In the genomic region with DNA sequence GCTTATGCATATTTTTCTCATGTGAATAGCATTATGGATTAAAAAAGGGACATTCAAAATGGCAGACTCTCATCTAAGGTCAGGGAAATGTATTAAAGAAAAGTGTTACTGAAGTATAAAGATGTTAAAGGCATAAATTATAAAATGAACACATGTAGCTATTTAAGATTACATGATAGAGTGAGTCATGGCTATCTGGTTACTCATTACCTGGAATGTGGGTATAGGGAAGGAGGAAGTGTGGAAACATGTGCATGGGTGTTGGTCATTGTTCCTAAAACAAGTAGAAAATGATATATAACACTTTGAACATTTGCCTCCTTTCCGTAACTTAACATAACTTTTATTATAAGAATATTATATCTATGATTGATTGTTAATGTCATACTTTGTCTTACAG, we compare ENCODE assay signal across 15 cellular contexts.
DNase-seq lines count a peak whose midpoint lies in the region; ATAC-seq, FAIRE-seq and TF ChIP-seq lines count a peak whose summit lies in the region.
"Had no signal": no experiment of that assay in that cellular context is flagged by ENCODE, and none has a peak within 500 bp of the region (broad histone marks: within the 10 kb centered on the region; RNA-seq: fewer than 3 reads in every experiment).

No MANE protein-coding gene starts in this region.

- POLR2A ChIA-PET in T-cell (lab: Charles Lee), result no interaction called here

- H3K36me3 ChIP-seq in astrocyte (ENCODE audit: insufficient read depth, low read length) (no peaks in the 10 kb centered on the region), Karpas-422 (ENCODE audit: insufficient read depth, low read length) (no peaks in the 10 kb centered on the region)
- H3K36me3 ChIP-seq: uterus had no signal

- H3K9ac ChIP-seq in astrocyte (ENCODE audit: low read length) (no peak overlapping the region), Karpas-422 (ENCODE audit: low read length) (no peak overlapping the region)
- H3K9ac ChIP-seq: parathyroid adenoma had no signal

- ATAC-seq in T-cell (replicated peaks in 1 of 4), result no peak

- H3K27me3 ChIP-seq in astrocyte (ENCODE audit: insufficient read depth, low read length) (no peaks in the 10 kb centered on the region), Karpas-422 (ENCODE audit: low read length) (no peaks in the 10 kb centered on the region)
- H3K27me3 ChIP-seq: uterus had no signal

- no peaks in the 10 kb centered on the region for H3K9me2 ChIP-seq in Karpas-422 (replicated peaks; ENCODE audit: insufficient read depth, low read length)

- H3K9me3 Mint-ChIP-seq in astrocyte (ENCODE audit: unreplicated experiment), result no peaks in the 10 kb centered on the region
- no peaks in the 10 kb centered on the region for H3K9me3 Mint-ChIP-seq in T-cell
- H3K9me3 Mint-ChIP-seq: activated T-helper 1 cell treated with anti-CD3 and anti-CD28 coated beads, Interleukin-12 subunit alpha, Interleukin-12 subunit beta, Interleukin-2, Interleukin-4 antibody, amounts not matched to agents 30 ng/mL and 10 ng/mL and 1 ng/mL, durations not matched to agents 14 hours and 24 hours and 36 hours; dendritic cell treated with granulocyte-macrophage colony-stimulating factor and Interleukin-4, amounts not matched to agents 40 ng/mL and 50 ng/mL, for 4 days had no signal

- FAIRE-seq in astrocyte (lab: Jason Lieb, UNC), result no peak
- peak; percentile 53 for FAIRE-seq in islet of Langerhans (lab: Jason Lieb, UNC)

- H3K27ac Mint-ChIP-seq in astrocyte (ENCODE audit: unreplicated experiment) (peak overlapping the region; percentile 23), T-cell (no peak overlapping the region)
- H3K27ac Mint-ChIP-seq: activated T-helper 1 cell treated with anti-CD3 and anti-CD28 coated beads, Interleukin-12 subunit alpha, Interleukin-12 subunit beta, Interleukin-2, Interleukin-4 antibody, amounts not matched to agents 30 ng/mL and 10 ng/mL and 1 ng/mL, durations not matched to agents 14 hours and 24 hours and 36 hours; B cell; dendritic cell treated with granulocyte-macrophage colony-stimulating factor and Interleukin-4, amounts not matched to agents 40 ng/mL and 50 ng/mL, for 4 days had no signal

- H3K4me1 ChIP-seq in astrocyte (ENCODE audit: insufficient read depth, low read length) (peaks cover 5% of the 10 kb centered on the region), Karpas-422 (ENCODE audit: low read length) (no peaks in the 10 kb centered on the region)
- H3K4me1 ChIP-seq: parathyroid adenoma, uterus had no signal

- H3K36me3 Mint-ChIP-seq in astrocyte (ENCODE audit: low read depth, unreplicated experiment) (no peaks in the 10 kb centered on the region), T-cell (no peaks in the 10 kb centered on the region)

- H3K27ac ChIP-seq in astrocyte (ENCODE audit: low read depth, low read length), result peak overlapping the region; percentile 51
- H3K27ac ChIP-seq in Karpas-422 (ENCODE audit: low read length), result no peak overlapping the region
- H3K27ac ChIP-seq: parathyroid adenoma, uterus, VCaP had no signal

- no peaks in the 10 kb centered on the region for H3K27me3 Mint-ChIP-seq in astrocyte (ENCODE audit: low read depth, unreplicated experiment)
- H3K27me3 Mint-ChIP-seq in T-cell, result peaks cover 2% of the 10 kb centered on the region in 2 donors
- H3K27me3 Mint-ChIP-seq: B cell; dendritic cell treated with granulocyte-macrophage colony-stimulating factor and Interleukin-4, amounts not matched to agents 40 ng/mL and 50 ng/mL, for 4 days had no signal

- TF ChIP-seq CTCF in astrocyte (IDR thresholded peaks at IDR 0.05; ENCODE audit: insufficient read depth, low read depth, low read length), result no peak

- peaks cover 93% of the 10 kb centered on the region for H3K79me2 ChIP-seq in astrocyte (ENCODE audit: insufficient read depth, low read length)
- no peaks in the 10 kb centered on the region for H3K79me2 ChIP-seq in Karpas-422 (ENCODE audit: low read length)
- H3K79me2 ChIP-seq: parathyroid adenoma had no signal

- H2AFZ ChIP-seq in astrocyte (ENCODE audit: low read depth, low read length) (no peak overlapping the region), Karpas-422 (ENCODE audit: low read length) (no peak overlapping the region)
- H2AFZ ChIP-seq: parathyroid adenoma had no signal

- H3K4me2 ChIP-seq in astrocyte (ENCODE audit: low read length) (peak overlapping the region; percentile 54), Karpas-422 (ENCODE audit: low read depth, low read length, poor library complexity, severe bottlenecking) (no peak overlapping the region)

- DNase-seq in A172 (ENCODE audit: low spot score), result peak; percentile 84
- peak; percentile 52 for DNase-seq in HS-27A (ENCODE audit: low read depth)
- DNase-seq in astrocyte (ENCODE audit: low read depth), result peak; percentile 90
- no peak for DNase-seq in T-cell
- DNase-seq in SIG-M5 (lab: John Stamatoyannopoulos, UW), result no peak
- DNase-seq in ecto neural progenitor cell (ENCODE audit: low spot score), result no peak
- DNase-seq in Karpas-422, result no peak
- DNase-seq: NCI-H1092, uterus had no signal

- H3K4me3 ChIP-seq in astrocyte (ENCODE audit: insufficient read depth, low read depth, low read length), result no peak overlapping the region
- no peak overlapping the region for H3K4me3 ChIP-seq in Karpas-422 (ENCODE audit: low read length)
- H3K4me3 ChIP-seq: uterus had no signal

- H3K4me1 Mint-ChIP-seq in astrocyte (ENCODE audit: low read depth, unreplicated experiment), result peaks cover 21% of the 10 kb centered on the region
- no peaks in the 10 kb centered on the region for H3K4me1 Mint-ChIP-seq in T-cell

- CTCF ChIA-PET in T-cell (lab: Charles Lee), result no interaction called here

- H3K9me3 ChIP-seq in astrocyte (ENCODE audit: insufficient read depth, low read depth, low read length), result no peaks in the 10 kb centered on the region
- no peaks in the 10 kb centered on the region for H3K9me3 ChIP-seq in Karpas-422 (ENCODE audit: low read length)
- H3K9me3 ChIP-seq: uterus had no signal

- H4K20me1 ChIP-seq in astrocyte (ENCODE audit: insufficient read depth, low read length) (peaks cover 30% of the 10 kb centered on the region), Karpas-422 (ENCODE audit: insufficient read depth, low read depth, low read length) (no peaks in the 10 kb centered on the region)

- H3K4me3 Mint-ChIP-seq in astrocyte (ENCODE audit: unreplicated experiment), result no peak overlapping the region
- no peak overlapping the region for H3K4me3 Mint-ChIP-seq in T-cell
- H3K4me3 Mint-ChIP-seq: activated T-helper 1 cell treated with anti-CD3 and anti-CD28 coated beads, Interleukin-12 subunit alpha, Interleukin-12 subunit beta, Interleukin-2, Interleukin-4 antibody, amounts not matched to agents 30 ng/mL and 10 ng/mL and 1 ng/mL, durations not matched to agents 14 hours and 24 hours and 36 hours; B cell; dendritic cell treated with granulocyte-macrophage colony-stimulating factor and Interleukin-4, amounts not matched to agents 40 ng/mL and 50 ng/mL, for 4 days had no signal

Comparison
In these comparisons a context has a peak if more than half of its experiments do, and no peak if none do; other contexts are left out.
1. DNase-seq: peak in A172 (single experiment), HS-27A (single experiment) and astrocyte (single experiment); none in T-cell (0 of 34), SIG-M5 (single experiment), ecto neural progenitor cell (single experiment) and Karpas-422 (single experiment).